In the genomic region with DNA sequence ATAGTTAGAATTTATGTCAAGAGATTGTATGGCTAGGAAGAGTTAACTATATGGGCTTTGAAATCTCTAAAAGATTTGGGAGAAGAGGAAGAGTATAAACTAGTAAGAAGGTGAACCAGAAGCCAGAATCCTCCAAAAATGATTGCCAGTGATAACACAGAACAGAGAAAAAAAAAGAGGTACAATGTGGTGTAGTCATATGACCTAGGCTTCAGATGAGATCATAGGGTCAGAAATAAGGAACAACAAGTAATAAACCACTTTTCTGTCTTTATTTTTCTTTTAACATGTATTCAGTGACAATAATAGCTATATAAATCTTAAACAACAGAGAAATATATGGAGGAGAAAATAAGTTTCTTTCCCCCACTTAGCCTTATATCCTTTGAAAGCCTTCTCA, we compare ENCODE assay signal across 1 cellular context.
TF ChIP-seq lines count a peak whose summit lies in the region.

No MANE protein-coding gene starts in this region.

TF ChIP-seq in HCT116, 20 proteins besides CTCF, POLR2A, EP300 and RAD21 (continued from another document):
- TF ChIP-seq ELF1 (IDR thresholded peaks at IDR 0.05; ENCODE audit: borderline replicate concordance, low read depth), result no peak
- TF ChIP-seq SRF (IDR thresholded peaks at IDR 0.05; ENCODE audit: low read depth), result no peak
- TF ChIP-seq JUND (IDR thresholded peaks at IDR 0.05), result no peak
- no peak for TF ChIP-seq CBX3 (IDR thresholded peaks at IDR 0.05; ENCODE audit: low read depth)
- no peak for TF ChIP-seq ZNF274 (IDR thresholded peaks at IDR 0.05; ENCODE audit: low read depth, low read length)
- TF ChIP-seq POLR2AphosphoS5 (IDR thresholded peaks at IDR 0.05; ENCODE audit: low read depth, low read length), result no peak
- TF ChIP-seq ZFX (IDR thresholded peaks at IDR 0.05), result no peak
- TF ChIP-seq EZH2 (IDR thresholded peaks at IDR 0.05), result no peak
- no peak for TF ChIP-seq SP1 (IDR thresholded peaks at IDR 0.05; ENCODE audit: low read depth)
